Comparison of ENCODE assay signal across 8 cellular contexts in the genomic region with DNA sequence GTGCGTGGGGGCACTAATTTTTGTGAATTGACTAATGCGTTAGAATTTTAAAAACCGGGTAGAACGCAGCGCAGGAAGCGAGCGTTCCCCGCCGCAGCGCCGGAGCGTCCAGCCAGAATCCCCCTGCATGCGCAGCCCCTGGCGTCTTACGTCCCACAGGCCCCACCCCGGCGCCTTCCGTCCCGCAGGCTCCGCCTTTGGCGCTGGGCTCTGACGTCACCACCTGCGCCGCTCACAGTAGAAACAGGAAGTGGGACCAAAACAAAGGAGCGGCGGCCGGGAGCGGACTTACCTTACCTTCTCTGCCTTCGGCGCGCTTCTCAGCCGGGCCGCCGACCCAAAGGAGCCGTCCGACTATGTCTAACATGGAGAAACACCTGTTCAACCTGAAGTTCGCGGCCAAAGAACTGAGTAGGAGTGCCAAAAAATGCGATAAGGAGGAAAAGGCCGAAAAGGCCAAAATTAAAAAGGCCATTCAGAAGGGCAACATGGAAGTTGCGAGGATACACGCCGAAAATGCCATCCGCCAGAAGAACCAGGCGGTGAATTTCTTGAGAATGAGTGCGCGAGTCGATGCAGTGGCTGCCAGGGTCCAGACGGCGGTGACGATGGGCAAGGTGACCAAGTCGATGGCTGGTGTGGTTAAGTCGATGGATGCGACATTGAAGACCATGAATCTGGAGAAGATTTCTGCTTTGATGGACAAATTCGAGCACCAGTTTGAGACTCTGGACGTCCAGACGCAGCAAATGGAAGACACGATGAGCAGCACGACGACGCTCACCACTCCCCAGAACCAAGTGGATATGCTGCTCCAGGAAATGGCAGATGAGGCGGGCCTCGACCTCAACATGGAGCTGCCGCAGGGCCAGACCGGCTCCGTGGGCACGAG. TPM values are rescaled to one million over a fixed set of nuclear protein-coding genes. Genes with fewer than 3 reads are reported as not detected.
DNase-seq lines count a peak whose midpoint lies in the region; ATAC-seq and TF ChIP-seq lines count a peak whose summit lies in the region.

A gene with protein sequence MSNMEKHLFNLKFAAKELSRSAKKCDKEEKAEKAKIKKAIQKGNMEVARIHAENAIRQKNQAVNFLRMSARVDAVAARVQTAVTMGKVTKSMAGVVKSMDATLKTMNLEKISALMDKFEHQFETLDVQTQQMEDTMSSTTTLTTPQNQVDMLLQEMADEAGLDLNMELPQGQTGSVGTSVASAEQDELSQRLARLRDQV (plus strand): TSS at position 258 of the 892 bp plus-strand sequence. CDS start 99 bp downstream, at position 357.

- peak; percentile 98 for DNase-seq in GM06990 (ENCODE audit: extremely low read depth, insufficient read length)
- DNase-seq in NCI-H1092 treated with DMSO at 0.1 percent for 48 hours (lab: John Stamatoyannopoulos, UW): peak; percentile 83
- peak; percentile 89 for DNase-seq in SKM-1 (lab: John Stamatoyannopoulos, UW; ENCODE audit: unreplicated experiment)
- DNase-seq in glomerular visceral epithelial cell (ENCODE audit: extremely low spot score): peak; percentile 96
- peak; percentile 92 for DNase-seq in osteoblast (ENCODE audit: insufficient read length, low spot score, missing footprints)
- DNase-seq in thoracic aorta (ENCODE audit: low spot score): peak; percentile 92

- H3K36me3 ChIP-seq in GM06990 (ENCODE audit: control insufficient read depth, insufficient read depth, low read length) (no peaks in the 10 kb centered on the region), osteoblast (ENCODE audit: insufficient read depth, low read length) (no peaks in the 10 kb centered on the region), thoracic aorta (no peaks in the 10 kb centered on the region)

- peak within 1 kb of the TSS; percentile 100 for H3K4me3 Mint-ChIP-seq in activated naive CD8-positive, alpha-beta T cell

- no peaks in the 10 kb centered on the region; the same call in 1 of the 2 replicates for H3K27me3 ChIP-seq in GM06990 (replicated peaks; ENCODE audit: control insufficient read depth, insufficient read depth, low read length)
- H3K27me3 ChIP-seq in osteoblast (ENCODE audit: insufficient read depth, low read length): no peaks in the 10 kb centered on the region
- H3K27me3 ChIP-seq in thoracic aorta (replicated peaks; ENCODE audit: insufficient read depth): no peaks in the 10 kb centered on the region

- peak within 1 kb of the TSS; percentile 100 for H3K27ac Mint-ChIP-seq in activated naive CD8-positive, alpha-beta T cell

- H3K4me1 Mint-ChIP-seq in activated naive CD8-positive, alpha-beta T cell (ENCODE audit: low read depth): peaks cover 54% of the 10 kb centered on the region

- peaks cover 27% of the 10 kb centered on the region for H3K4me1 ChIP-seq in osteoblast (ENCODE audit: insufficient read depth, low read length)
- H3K4me1 ChIP-seq in thoracic aorta (ENCODE audit: control insufficient read depth in 1 of 2, low read depth in 2 of 2): peaks cover 16 to 37% of the 10 kb centered on the region in 2 donors

- no peaks in the 10 kb centered on the region for H3K9me3 ChIP-seq in osteoblast (ENCODE audit: low read depth, low read length)
- H3K9me3 ChIP-seq in thoracic aorta: no peaks in the 10 kb centered on the region

- H3K36me3 Mint-ChIP-seq in activated naive CD8-positive, alpha-beta T cell: no peaks in the 10 kb centered on the region

- TF ChIP-seq CTCF in GM06990 (IDR thresholded peaks at IDR 0.05; ENCODE audit: insufficient read depth, low read length, poor library complexity, severe bottlenecking): no peak
- TF ChIP-seq CTCF in osteoblast (IDR thresholded peaks at IDR 0.05; ENCODE audit: extremely low read depth, low read depth, low read length): no peak
- no peak for TF ChIP-seq CTCF in thoracic aorta (IDR thresholded peaks at IDR 0.05)

- peak within 1 kb of the TSS; percentile 90 for H3K4me2 ChIP-seq in osteoblast (ENCODE audit: insufficient read depth, low read length)

- H3K27me3 Mint-ChIP-seq in activated naive CD8-positive, alpha-beta T cell: no peaks in the 10 kb centered on the region

- peak within 1 kb of the TSS; percentile 97 for H3K27ac ChIP-seq in osteoblast (ENCODE audit: low read depth, low read length)
- peak within 1 kb of the TSS; percentile 96 to 99 for H3K27ac ChIP-seq in thoracic aorta

- peak within 1 kb of the TSS; percentile 90 for H2AFZ ChIP-seq in osteoblast (ENCODE audit: low read length)

- H3K4me3 ChIP-seq in GM06990 (replicated peaks; ENCODE audit: low read depth, low read length) (peak within 1 kb of the TSS; percentile 71), osteoblast (ENCODE audit: insufficient read depth, low read length) (peak within 1 kb of the TSS; percentile 94), thoracic aorta (peak within 1 kb of the TSS; percentile 84)

- no peaks in the 10 kb centered on the region for H4K20me1 ChIP-seq in osteoblast (ENCODE audit: insufficient read depth, low read length)

- H3K9me3 Mint-ChIP-seq in activated naive CD8-positive, alpha-beta T cell (ENCODE audit: low read depth): no peaks in the 10 kb centered on the region

- H3K79me2 ChIP-seq in osteoblast (ENCODE audit: insufficient read depth, low read length): peaks cover 34% of the 10 kb centered on the region

- ATAC-seq in HG02588 (IDR thresholded peaks at IDR 0.05; ENCODE audit: unreplicated experiment): peak; percentile 97
- ATAC-seq in thoracic aorta (ENCODE audit: insufficient number of reproducible peaks, low FRiP score, low read depth): peak; percentile 84

RNA-seq across cellular contexts. Expression of the gene that starts here (rescaled TPM):
- total RNA-seq in osteoblast: 59.8 and 63.7 TPM in 2 replicates
- total RNA-seq in thoracic aorta: 10 to 100 TPM; 41.8 to 59.8 TPM

Comparison
In these comparisons a context has a peak if more than half of its experiments do, and no peak if none do; other contexts are left out.
1. Peak in every context shown above with its lines: DNase-seq, ATAC-seq, H3K4me3 ChIP-seq and H3K27ac ChIP-seq.